Comparison of ENCODE assay signal across 1 cellular context in the genomic region with DNA sequence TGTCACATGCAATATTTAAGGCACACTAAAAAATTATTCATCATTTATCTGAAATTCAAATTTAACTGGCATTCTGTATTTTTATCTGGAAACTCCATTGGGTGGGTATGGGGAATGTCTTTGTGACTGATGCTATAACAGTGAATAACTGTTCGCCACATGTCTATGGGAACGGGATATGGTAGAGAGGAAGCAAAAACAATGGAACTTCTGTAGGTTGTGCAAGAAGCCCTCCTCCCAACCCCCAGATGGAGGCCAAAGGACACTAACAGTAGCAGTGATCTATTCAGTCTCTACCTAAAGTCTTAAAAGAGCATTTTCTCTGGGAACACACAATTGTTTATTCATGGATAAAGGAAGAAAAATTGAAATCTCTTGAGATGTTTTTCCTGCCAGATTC.
TF ChIP-seq lines count a peak whose summit lies in the region.

No MANE protein-coding gene starts in this region.

TF ChIP-seq in GM12878, 131 proteins besides CTCF, POLR2A, EP300 and RAD21:
- TF ChIP-seq, protein P1, sequence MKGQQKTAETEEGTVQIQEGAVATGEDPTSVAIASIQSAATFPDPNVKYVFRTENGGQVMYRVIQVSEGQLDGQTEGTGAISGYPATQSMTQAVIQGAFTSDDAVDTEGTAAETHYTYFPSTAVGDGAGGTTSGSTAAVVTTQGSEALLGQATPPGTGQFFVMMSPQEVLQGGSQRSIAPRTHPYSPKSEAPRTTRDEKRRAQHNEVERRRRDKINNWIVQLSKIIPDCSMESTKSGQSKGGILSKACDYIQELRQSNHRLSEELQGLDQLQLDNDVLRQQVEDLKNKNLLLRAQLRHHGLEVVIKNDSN (IDR thresholded peaks at IDR 0.05; ENCODE audit: borderline replicate concordance, extremely low read length, insufficient read depth, low read depth, low read length) = no peak
- TF ChIP-seq PAX5 (IDR thresholded peaks at IDR 0.05; ENCODE audit: borderline replicate concordance, low read depth, low read length) = no peak
- TF ChIP-seq, protein P2, sequence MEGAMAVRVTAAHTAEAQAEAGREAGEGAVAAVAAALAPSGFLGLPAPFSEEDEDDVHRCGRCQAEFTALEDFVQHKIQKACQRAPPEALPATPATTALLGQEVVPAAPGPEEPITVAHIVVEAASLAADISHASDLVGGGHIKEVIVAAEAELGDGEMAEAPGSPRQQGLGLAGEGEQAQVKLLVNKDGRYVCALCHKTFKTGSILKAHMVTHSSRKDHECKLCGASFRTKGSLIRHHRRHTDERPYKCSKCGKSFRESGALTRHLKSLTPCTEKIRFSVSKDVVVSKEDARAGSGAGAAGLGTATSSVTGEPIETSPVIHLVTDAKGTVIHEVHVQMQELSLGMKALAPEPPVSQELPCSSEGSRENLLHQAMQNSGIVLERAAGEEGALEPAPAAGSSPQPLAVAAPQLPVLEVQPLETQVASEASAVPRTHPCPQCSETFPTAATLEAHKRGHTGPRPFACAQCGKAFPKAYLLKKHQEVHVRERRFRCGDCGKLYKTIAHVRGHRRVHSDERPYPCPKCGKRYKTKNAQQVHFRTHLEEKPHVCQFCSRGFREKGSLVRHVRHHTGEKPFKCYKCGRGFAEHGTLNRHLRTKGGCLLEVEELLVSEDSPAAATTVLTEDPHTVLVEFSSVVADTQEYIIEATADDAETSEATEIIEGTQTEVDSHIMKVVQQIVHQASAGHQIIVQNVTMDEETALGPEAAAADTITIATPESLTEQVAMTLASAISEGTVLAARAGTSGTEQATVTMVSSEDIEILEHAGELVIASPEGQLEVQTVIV (IDR thresholded peaks at IDR 0.05; ENCODE audit: borderline replicate concordance, partially characterized antibody) = no peak
- no peak for TF ChIP-seq CHD1 (IDR thresholded peaks at IDR 0.05; ENCODE audit: low read depth, low read length)
- TF ChIP-seq, protein P3, sequence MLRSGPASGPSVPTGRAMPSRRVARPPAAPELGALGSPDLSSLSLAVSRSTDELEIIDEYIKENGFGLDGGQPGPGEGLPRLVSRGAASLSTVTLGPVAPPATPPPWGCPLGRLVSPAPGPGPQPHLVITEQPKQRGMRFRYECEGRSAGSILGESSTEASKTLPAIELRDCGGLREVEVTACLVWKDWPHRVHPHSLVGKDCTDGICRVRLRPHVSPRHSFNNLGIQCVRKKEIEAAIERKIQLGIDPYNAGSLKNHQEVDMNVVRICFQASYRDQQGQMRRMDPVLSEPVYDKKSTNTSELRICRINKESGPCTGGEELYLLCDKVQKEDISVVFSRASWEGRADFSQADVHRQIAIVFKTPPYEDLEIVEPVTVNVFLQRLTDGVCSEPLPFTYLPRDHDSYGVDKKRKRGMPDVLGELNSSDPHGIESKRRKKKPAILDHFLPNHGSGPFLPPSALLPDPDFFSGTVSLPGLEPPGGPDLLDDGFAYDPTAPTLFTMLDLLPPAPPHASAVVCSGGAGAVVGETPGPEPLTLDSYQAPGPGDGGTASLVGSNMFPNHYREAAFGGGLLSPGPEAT (IDR thresholded peaks at IDR 0.05; ENCODE audit: low read depth) = no peak
- TF ChIP-seq CBX5 (IDR thresholded peaks at IDR 0.05; ENCODE audit: low read depth) = no peak
- TF ChIP-seq ATF2 (IDR thresholded peaks at IDR 0.05; ENCODE audit: low read length) = no peak
- no peak for TF ChIP-seq ZBED1 (IDR thresholded peaks at IDR 0.05; ENCODE audit: borderline replicate concordance)
- TF ChIP-seq SMC3 (IDR thresholded peaks at IDR 0.05; ENCODE audit: borderline replicate concordance, low read length) = no peak
- TF ChIP-seq NR2C2 (IDR thresholded peaks at IDR 0.05; ENCODE audit: borderline replicate concordance, control insufficient read depth, insufficient read length, low read depth) = no peak
